18 cellular contexts compared by ENCODE assay signal in the genomic region with DNA sequence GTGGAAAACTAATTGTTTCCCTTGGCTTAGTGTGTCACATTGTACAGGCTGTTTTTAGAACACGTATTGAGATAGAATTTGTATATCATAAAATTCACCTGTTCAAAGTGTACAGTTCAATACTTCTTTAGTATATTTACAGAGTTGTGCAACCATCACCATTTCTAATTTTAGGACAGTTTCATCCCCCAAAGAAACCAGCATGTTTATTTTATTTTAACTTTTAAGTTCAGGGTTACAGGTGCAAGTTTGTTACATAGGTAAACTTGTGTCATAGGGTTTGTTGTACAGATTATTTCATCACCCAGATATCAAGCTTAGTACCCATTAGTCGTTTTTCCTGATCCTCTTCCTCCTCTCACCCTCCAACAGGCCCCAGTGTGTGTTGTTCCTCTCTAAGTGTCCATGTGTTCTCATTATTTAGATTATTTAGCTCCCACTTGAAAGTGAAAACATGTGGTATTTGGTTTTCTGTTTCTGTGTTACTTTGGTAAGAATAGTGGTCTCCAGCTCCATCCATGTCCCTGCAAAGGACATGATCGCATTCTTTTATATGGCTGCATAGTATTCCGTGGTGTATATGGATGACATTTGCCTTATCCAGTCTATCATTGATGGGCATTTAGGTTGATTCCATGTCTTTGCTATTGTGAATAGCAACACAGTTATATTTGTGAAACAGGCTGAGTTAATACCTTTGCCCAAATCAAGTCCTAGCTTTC. TPM values are rescaled to one million over a fixed set of nuclear protein-coding genes. Genes with fewer than 3 reads are reported as not detected.
DNase-seq lines count a peak whose midpoint lies in the region; ATAC-seq and TF ChIP-seq lines count a peak whose summit lies in the region.
"Had no signal": no experiment of that assay in that cellular context is flagged by ENCODE, and none has a peak within 500 bp of the region (broad histone marks: within the 10 kb centered on the region; RNA-seq: fewer than 3 reads in every experiment).

No MANE protein-coding gene starts in this region.

- H3K9me3 ChIP-seq in right atrium auricular region: no peaks in the 10 kb centered on the region
- H3K9me3 ChIP-seq in esophagus (ENCODE audit: control insufficient read depth in 2 of 2, insufficient read depth in 1 of 2, low read depth in 1 of 2, low read length in 1 of 2): no peaks in the 10 kb centered on the region
- H3K9me3 ChIP-seq: A549 had no signal

- H3K4me3 ChIP-seq in right atrium auricular region: no peak overlapping the region
- H3K4me3 ChIP-seq in esophagus (ENCODE audit: low read depth in 1 of 2, low read length in 2 of 2): no peak overlapping the region
- H3K4me3 ChIP-seq in GM23338: no peak overlapping the region
- H3K4me3 ChIP-seq: A549; BLaER1 treated with 17β-estradiol and CSF1 and Interleukin-3, amounts not matched to agents 10 nM and 100 nM; GM12878 had no signal

- intact Hi-C loops in left cardiac atrium (cut with DNase I): no loop called here

- H3K27ac Mint-ChIP-seq in progenitor cell of endocrine pancreas: peak overlapping the region; percentile 76
- no peak overlapping the region for H3K27ac Mint-ChIP-seq in GM23338

- H3K27me3 Mint-ChIP-seq in progenitor cell of endocrine pancreas (peaks cover 6% of the 10 kb centered on the region), GM23338 (ENCODE audit: insufficient read depth, low read depth, poor library complexity) (peaks cover 5% of the 10 kb centered on the region)

- DNase-seq in right atrium auricular region (ENCODE audit: low spot score) (no peak), left cardiac atrium (no peak), progenitor cell of endocrine pancreas (ENCODE audit: low spot score, unreplicated experiment) (no peak), GM23338 (ENCODE audit: low spot score) (no peak), DMS79 (lab: John Stamatoyannopoulos, UW) (no peak), HPDE6-E6E7 (ENCODE audit: extremely low spot score) (no peak)
- DNase-seq: DND-41, GDM1, H7, Karpas-422, MM.1S, NCI-H1092 treated with DMSO at 0.1 percent for 48 hours, NCI-H226, NCI-H524 treated with DMSO at 0.1 percent for 48 hours had no signal

- H3K4me1 Mint-ChIP-seq in progenitor cell of endocrine pancreas (ENCODE audit: low read depth): no peaks in the 10 kb centered on the region
- peaks cover 18% of the 10 kb centered on the region for H3K4me1 Mint-ChIP-seq in GM23338

- no peaks in the 10 kb centered on the region for H3K27me3 ChIP-seq in right atrium auricular region
- H3K27me3 ChIP-seq in esophagus (ENCODE audit: control insufficient read depth in 1 of 2, insufficient read depth in 2 of 2, low read length in 2 of 2): no peaks in the 10 kb centered on the region
- H3K27me3 ChIP-seq in GM23338 (ENCODE audit: insufficient read depth): no peaks in the 10 kb centered on the region
- H3K27me3 ChIP-seq: BLaER1 treated with 17β-estradiol and CSF1 and Interleukin-3, amounts not matched to agents 10 nM and 100 nM had no signal

- H3K36me3 Mint-ChIP-seq in progenitor cell of endocrine pancreas (ENCODE audit: insufficient read depth): no peaks in the 10 kb centered on the region
- peaks cover 8% of the 10 kb centered on the region for H3K36me3 Mint-ChIP-seq in GM23338 (ENCODE audit: low read depth)

- H3K4me1 ChIP-seq in right atrium auricular region: peaks cover 0 to 13% of the 10 kb centered on the region in 2 donors
- peaks cover 5 to 17% of the 10 kb centered on the region in 2 donors for H3K4me1 ChIP-seq in esophagus (ENCODE audit: control insufficient read depth in 2 of 2, insufficient read depth in 2 of 2, low read length in 1 of 2)
- H3K4me1 ChIP-seq in GM23338 (ENCODE audit: insufficient read depth): 0 out of 2 replicates have a peak, but pooled peaks cover 5% of the 10 kb centered on the region
- H3K4me1 ChIP-seq: A549 had no signal

- no peak overlapping the region for H2AFZ ChIP-seq in GM23338

- no peak for TF ChIP-seq CTCF in right atrium auricular region (IDR thresholded peaks at IDR 0.05)
- TF ChIP-seq CTCF in progenitor cell of endocrine pancreas (IDR thresholded peaks at IDR 0.05; ENCODE audit: unreplicated experiment): no peak
- TF ChIP-seq CTCF in GM23338 (conservative IDR thresholded peaks at IDR 0.05; ENCODE audit: low read depth in 2 of 2): no peak

- H3K27ac ChIP-seq in right atrium auricular region (peak overlapping the region; percentile 42 to 77), esophagus (ENCODE audit: low read depth in 2 of 2, low read length in 1 of 2) (peak overlapping the region; percentile 72 to 78), GM23338 (ENCODE audit: low read depth) (no peak overlapping the region)
- H3K27ac ChIP-seq: A549; BLaER1 treated with 17β-estradiol and CSF1 and Interleukin-3, amounts not matched to agents 10 nM and 100 nM had no signal

- peaks cover 4% of the 10 kb centered on the region for H3K9me3 Mint-ChIP-seq in progenitor cell of endocrine pancreas (ENCODE audit: low read depth)
- H3K9me3 Mint-ChIP-seq in GM23338: peaks cover 9% of the 10 kb centered on the region

- no peaks in the 10 kb centered on the region for H3F3A ChIP-seq in GM23338 (replicated peaks; ENCODE audit: low read depth)

- H3K4me3 Mint-ChIP-seq in progenitor cell of endocrine pancreas (ENCODE audit: low read depth) (no peak overlapping the region), GM23338 (no peak overlapping the region)

- no peaks in the 10 kb centered on the region for H3K36me3 ChIP-seq in right atrium auricular region
- H3K36me3 ChIP-seq in esophagus (ENCODE audit: control insufficient read depth in 2 of 2, insufficient read depth in 2 of 2, low read length in 1 of 2): no peaks in the 10 kb centered on the region
- no peaks in the 10 kb centered on the region for H3K36me3 ChIP-seq in GM23338 (ENCODE audit: insufficient read depth)
- H3K36me3 ChIP-seq: BLaER1 treated with 17β-estradiol and CSF1 and Interleukin-3, amounts not matched to agents 10 nM and 100 nM had no signal

- H4K20me1 ChIP-seq in GM23338 (replicated peaks; ENCODE audit: insufficient read depth): no peaks in the 10 kb centered on the region
- H4K20me1 ChIP-seq: BLaER1 treated with 17β-estradiol and CSF1 and Interleukin-3, amounts not matched to agents 10 nM and 100 nM had no signal

- H3K79me2 ChIP-seq in GM23338 (replicated peaks; ENCODE audit: insufficient read depth): no peaks in the 10 kb centered on the region

- 64 to 65% methylated on average over 4 of the region's 4 CpGs for WGBS in esophagus, 2 donors

- no peak for ATAC-seq in left cardiac atrium
- ATAC-seq in GM23338: no peak
- ATAC-seq: A549, GM12878 had no signal

- H3K9me2 ChIP-seq in GM23338 (ENCODE audit: insufficient read depth): no peaks in the 10 kb centered on the region

- no peak overlapping the region for H3K4me2 ChIP-seq in GM23338
- H3K4me2 ChIP-seq: A549; BLaER1 treated with 17β-estradiol and CSF1 and Interleukin-3, amounts not matched to agents 10 nM and 100 nM had no signal

RNA-seq across cellular contexts. Expression of a gene that starts 35.2 kb away (rescaled TPM):
- 10 to 100 TPM; 13.4 to 20.4 TPM for total RNA-seq in right atrium auricular region
- total RNA-seq in left cardiac atrium: 10 to 100 TPM; 54.7 to 55.4 TPM
- polyA plus RNA-seq in esophagus: 100 to 1,000 TPM; 121 to 196 TPM
- 217 and 229 TPM in 2 replicates for total RNA-seq in progenitor cell of endocrine pancreas
- total RNA-seq in GM23338 (2014; rRNA removed; shearing (Covaris generic)): 453 and 530 TPM in 2 replicates
- polyA plus RNA-seq in GM23338 (2016; fragmentation: Nextera tagmentation; extraction: Ambion mirVana): 124 and 128 TPM in 2 replicates

RNA-seq across cellular contexts. Expression of a gene that starts 58.2 kb away (rescaled TPM):
- total RNA-seq in right atrium auricular region (not detected), left cardiac atrium (under 1 TPM; 0.24 to 0.27 TPM), progenitor cell of endocrine pancreas (0.53 and 1.3 TPM in 2 replicates)
- polyA plus RNA-seq in esophagus (1 to 10 TPM in 1 of 2 donors, under 1 TPM in 1; 0.84 to 1.2 TPM), GM23338 (2016; fragmentation: Nextera tagmentation; extraction: Ambion mirVana) (1.8 and 3.6 TPM in 2 replicates)
- total RNA-seq in GM23338 (2014; rRNA removed; shearing (Covaris generic)): 1.7 and 2.0 TPM in 2 replicates
- total RNA-seq: GM12878 had no signal
- polyA plus RNA-seq: GM12878 had no signal
